1 cellular context compared by ENCODE assay signal in the genomic region with DNA sequence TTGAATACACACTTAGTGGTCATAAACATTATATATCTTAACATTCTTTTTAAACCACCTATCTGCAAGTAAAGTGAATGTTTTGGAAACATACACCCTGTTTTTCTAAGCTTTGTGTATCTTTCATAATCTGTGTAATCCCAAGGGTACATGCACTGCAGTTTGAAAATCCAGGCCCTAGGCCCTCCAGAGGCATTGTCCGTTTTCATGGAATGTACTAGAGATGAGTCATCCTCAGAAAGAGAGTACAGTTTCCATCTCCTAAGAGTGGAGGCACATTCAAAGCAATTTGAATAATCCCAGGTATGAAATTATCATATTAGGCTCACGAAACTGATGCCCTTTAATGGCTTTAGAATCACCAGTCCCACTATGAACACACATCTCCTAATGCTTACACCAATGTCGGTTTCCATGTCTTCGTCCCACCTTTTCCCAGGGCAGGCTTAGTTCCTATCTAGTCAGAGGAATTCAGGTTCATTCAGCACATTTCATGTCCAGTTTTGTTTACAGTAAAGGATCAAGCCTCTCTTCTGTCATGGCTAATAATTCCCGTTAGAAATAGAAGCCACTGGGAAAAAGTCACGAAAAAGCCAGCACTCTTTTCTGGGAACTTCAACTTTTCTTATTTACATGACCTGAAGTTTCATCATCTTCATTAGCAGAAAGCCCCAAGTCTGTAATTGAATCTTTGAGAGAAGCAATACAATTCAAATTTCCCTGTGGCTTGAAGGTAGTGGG.
TF ChIP-seq lines count a peak whose summit lies in the region.

No MANE protein-coding gene starts in this region.

TF ChIP-seq in HepG2, 621 proteins besides CTCF, POLR2A, EP300 and RAD21 (continued from another document):
- TF ChIP-seq, protein P1, sequence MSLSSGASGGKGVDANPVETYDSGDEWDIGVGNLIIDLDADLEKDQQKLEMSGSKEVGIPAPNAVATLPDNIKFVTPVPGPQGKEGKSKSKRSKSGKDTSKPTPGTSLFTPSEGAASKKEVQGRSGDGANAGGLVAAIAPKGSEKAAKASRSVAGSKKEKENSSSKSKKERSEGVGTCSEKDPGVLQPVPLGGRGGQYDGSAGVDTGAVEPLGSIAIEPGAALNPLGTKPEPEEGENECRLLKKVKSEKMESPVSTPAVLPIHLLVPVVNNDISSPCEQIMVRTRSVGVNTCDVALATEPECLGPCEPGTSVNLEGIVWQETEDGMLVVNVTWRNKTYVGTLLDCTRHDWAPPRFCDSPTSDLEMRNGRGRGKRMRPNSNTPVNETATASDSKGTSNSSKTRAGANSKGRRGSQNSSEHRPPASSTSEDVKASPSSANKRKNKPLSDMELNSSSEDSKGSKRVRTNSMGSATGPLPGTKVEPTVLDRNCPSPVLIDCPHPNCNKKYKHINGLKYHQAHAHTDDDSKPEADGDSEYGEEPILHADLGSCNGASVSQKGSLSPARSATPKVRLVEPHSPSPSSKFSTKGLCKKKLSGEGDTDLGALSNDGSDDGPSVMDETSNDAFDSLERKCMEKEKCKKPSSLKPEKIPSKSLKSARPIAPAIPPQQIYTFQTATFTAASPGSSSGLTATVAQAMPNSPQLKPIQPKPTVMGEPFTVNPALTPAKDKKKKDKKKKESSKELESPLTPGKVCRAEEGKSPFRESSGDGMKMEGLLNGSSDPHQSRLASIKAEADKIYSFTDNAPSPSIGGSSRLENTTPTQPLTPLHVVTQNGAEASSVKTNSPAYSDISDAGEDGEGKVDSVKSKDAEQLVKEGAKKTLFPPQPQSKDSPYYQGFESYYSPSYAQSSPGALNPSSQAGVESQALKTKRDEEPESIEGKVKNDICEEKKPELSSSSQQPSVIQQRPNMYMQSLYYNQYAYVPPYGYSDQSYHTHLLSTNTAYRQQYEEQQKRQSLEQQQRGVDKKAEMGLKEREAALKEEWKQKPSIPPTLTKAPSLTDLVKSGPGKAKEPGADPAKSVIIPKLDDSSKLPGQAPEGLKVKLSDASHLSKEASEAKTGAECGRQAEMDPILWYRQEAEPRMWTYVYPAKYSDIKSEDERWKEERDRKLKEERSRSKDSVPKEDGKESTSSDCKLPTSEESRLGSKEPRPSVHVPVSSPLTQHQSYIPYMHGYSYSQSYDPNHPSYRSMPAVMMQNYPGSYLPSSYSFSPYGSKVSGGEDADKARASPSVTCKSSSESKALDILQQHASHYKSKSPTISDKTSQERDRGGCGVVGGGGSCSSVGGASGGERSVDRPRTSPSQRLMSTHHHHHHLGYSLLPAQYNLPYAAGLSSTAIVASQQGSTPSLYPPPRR (CRISPR knock-in tag; IDR thresholded peaks at IDR 0.05; ENCODE audit: borderline replicate concordance) = no peak
